Comparison of ENCODE assay signal across 8 cellular contexts in genomic region chr19:2034729-2035589, GRCh38. TPM values are rescaled to one million over a fixed set of nuclear protein-coding genes. Genes with fewer than 3 reads are reported as not detected.
DNase-seq lines count a peak whose midpoint lies in the region; ATAC-seq and TF ChIP-seq lines count a peak whose summit lies in the region.

No MANE protein-coding gene starts in this region.

- DNase-seq in CMK (ENCODE audit: low read depth), result peak; percentile 94
- peak; percentile 44 for DNase-seq in NB4 (ENCODE audit: low read depth)
- DNase-seq in activated T-cell treated with anti-CD3 and anti-CD28 coated beads, Interleukin-2, amount 50 U/mL, for 48 hours, result peak; percentile 84 to 86
- peak; percentile 57 to 62 (median 60) for DNase-seq in immature natural killer cell
- DNase-seq in stimulated activated effector memory CD8-positive, alpha-beta T cell treated with anti-CD3 and anti-CD28 coated beads, Interleukin-12 subunit alpha, Interleukin-12 subunit beta, amount 100 ng/mL, for 72 hours (ENCODE audit: low spot score in 2 of 2), result peak; percentile 60 to 89
- no peak for DNase-seq in NCI-H1105 (lab: John Stamatoyannopoulos, UW)

- peaks cover 2 to 7% (median 2%) of the 10 kb centered on the region in 3 donors for H3K27me3 Mint-ChIP-seq in immature natural killer cell (ENCODE audit: low read depth in 3 of 3)

- H3K4me3 Mint-ChIP-seq in immature natural killer cell, result peak overlapping the region in 1 of 5 donors; percentile 21
- H3K4me3 Mint-ChIP-seq in stimulated activated effector memory CD8-positive, alpha-beta T cell treated with anti-CD3 and anti-CD28 coated beads, Interleukin-12 subunit alpha, Interleukin-12 subunit beta, amount 100 ng/mL, for 72 hours, result no peak overlapping the region

- ATAC-seq in stimulated activated effector memory CD8-positive, alpha-beta T cell treated with anti-CD3 and anti-CD28 coated beads, Interleukin-12 subunit alpha, Interleukin-12 subunit beta, amount 100 ng/mL, for 72 hours, result peak; percentile 42
- no peak for ATAC-seq in GM21447 (IDR thresholded peaks at IDR 0.05; ENCODE audit: unreplicated experiment)
- ATAC-seq in GM19035 (IDR thresholded peaks at IDR 0.05; ENCODE audit: unreplicated experiment), result no peak

- TF ChIP-seq POLR2A in NB4 (IDR thresholded peaks at IDR 0.05; ENCODE audit: extremely low read depth, insufficient read length), result no peak

- H3K4me3 ChIP-seq in NB4 (ENCODE audit: low read depth, low read length), result no peak overlapping the region

- H3K27ac Mint-ChIP-seq in immature natural killer cell, result peak overlapping the region in 2 of 6 donors; percentile 49 to 64
- H3K27ac Mint-ChIP-seq in stimulated activated effector memory CD8-positive, alpha-beta T cell treated with anti-CD3 and anti-CD28 coated beads, Interleukin-12 subunit alpha, Interleukin-12 subunit beta, amount 100 ng/mL, for 72 hours, result peak overlapping the region; percentile 40

- H3K4me1 Mint-ChIP-seq in immature natural killer cell, result peaks cover 20 to 25% of the 10 kb centered on the region in 2 donors
- H3K4me1 Mint-ChIP-seq in stimulated activated effector memory CD8-positive, alpha-beta T cell treated with anti-CD3 and anti-CD28 coated beads, Interleukin-12 subunit alpha, Interleukin-12 subunit beta, amount 100 ng/mL, for 72 hours, result peaks cover 33% of the 10 kb centered on the region

- TF ChIP-seq CTCF in NB4 (IDR thresholded peaks at IDR 0.05; ENCODE audit: low read depth, low read length), result no peak

- H3K9me3 Mint-ChIP-seq in immature natural killer cell, result no peaks in the 10 kb centered on the region
- H3K9me3 Mint-ChIP-seq in stimulated activated effector memory CD8-positive, alpha-beta T cell treated with anti-CD3 and anti-CD28 coated beads, Interleukin-12 subunit alpha, Interleukin-12 subunit beta, amount 100 ng/mL, for 72 hours, result peaks cover 3% of the 10 kb centered on the region

- no peaks in the 10 kb centered on the region for H3K36me3 Mint-ChIP-seq in immature natural killer cell
- peaks cover 54% of the 10 kb centered on the region for H3K36me3 Mint-ChIP-seq in stimulated activated effector memory CD8-positive, alpha-beta T cell treated with anti-CD3 and anti-CD28 coated beads, Interleukin-12 subunit alpha, Interleukin-12 subunit beta, amount 100 ng/mL, for 72 hours

RNA-seq across cellular contexts. Expression of gene MKNK2, which starts 16.1 kb away (rescaled TPM):
- 10 to 100 TPM; 22.7 to 39.2 (median 23.9) TPM for polyA plus RNA-seq in immature natural killer cell

RNA-seq across cellular contexts. Expression of gene BTBD2, which starts 19.4 kb away (rescaled TPM):
- 1 to 10 TPM; 2.6 to 4.4 (median 3.6) TPM for polyA plus RNA-seq in immature natural killer cell
